Comparison of ENCODE assay signal across 18 cellular contexts in the genomic region with DNA sequence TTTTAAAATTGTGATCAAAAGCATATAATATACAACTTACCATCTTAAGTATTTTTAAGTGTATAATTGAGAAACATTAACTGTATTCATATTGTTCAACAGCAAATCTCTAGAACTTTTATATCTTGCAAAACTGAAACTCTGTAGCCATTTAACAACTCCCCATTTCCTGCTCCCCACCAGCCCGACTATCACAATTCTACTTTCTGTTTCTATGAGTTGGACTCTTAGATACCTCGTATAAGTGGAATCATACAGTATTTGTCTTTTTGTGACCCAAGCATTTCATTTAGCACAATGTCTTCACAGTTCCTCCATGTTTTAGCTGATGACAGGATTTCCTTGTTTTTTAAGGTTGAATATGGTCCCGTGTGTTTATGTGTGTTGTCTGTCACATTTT.
A peak's percentile ranks its signal among the peaks of the same experiment; 100 is the strongest.
DNase-seq lines count a peak whose midpoint lies in the region; ATAC-seq and TF ChIP-seq lines count a peak whose summit lies in the region.
"Had no signal": no experiment of that assay in that cellular context is flagged by ENCODE, and none has a peak within 500 bp of the region (broad histone marks: within the 10 kb centered on the region; RNA-seq: fewer than 3 reads in every experiment).

No MANE protein-coding gene starts in this region.

- peaks cover 18% of the 10 kb centered on the region for H3K9me3 Mint-ChIP-seq in activated CD8-positive, alpha-beta memory T cell treated with anti-CD3 and anti-CD28 coated beads, Interleukin-2, amount 10 ng/mL, durations not matched to agents 7 days and 5 days (ENCODE audit: low read depth)
- H3K9me3 Mint-ChIP-seq in activated naive CD8-positive, alpha-beta T cell treated with anti-CD3 and anti-CD28 coated beads, Interleukin-2, amount 10 ng/mL, durations not matched to agents 7 days and 5 days = peaks cover 22% of the 10 kb centered on the region
- peaks cover 29 to 31% of the 10 kb centered on the region in 2 donors for H3K9me3 Mint-ChIP-seq in stimulated activated naive CD8-positive, alpha-beta T cell treated with anti-CD3 and anti-CD28 coated beads, Interleukin-15, amount 100 ng/mL, for 72 hours
- H3K9me3 Mint-ChIP-seq in endothelial cell (ENCODE audit: unreplicated experiment) = no peaks in the 10 kb centered on the region

- peak; percentile 91 for ATAC-seq in activated CD8-positive, alpha-beta memory T cell treated with anti-CD3 and anti-CD28 coated beads, Interleukin-2, amount 10 ng/mL, durations not matched to agents 7 days and 5 days
- ATAC-seq in HG03571 (IDR thresholded peaks at IDR 0.05; ENCODE audit: unreplicated experiment) (peak; percentile 66), HG02763 (IDR thresholded peaks at IDR 0.05; ENCODE audit: unreplicated experiment) (no peak)
- ATAC-seq in activated naive CD8-positive, alpha-beta T cell treated with anti-CD3 and anti-CD28 coated beads, Interleukin-2, amount 10 ng/mL, durations not matched to agents 7 days and 5 days (ENCODE audit: low read depth) = no peak
- no peak for ATAC-seq in stimulated activated naive CD8-positive, alpha-beta T cell treated with anti-CD3 and anti-CD28 coated beads, Interleukin-15, amount 100 ng/mL, for 72 hours

- peak overlapping the region; percentile 70 for H3K4me3 Mint-ChIP-seq in activated CD8-positive, alpha-beta memory T cell treated with anti-CD3 and anti-CD28 coated beads, Interleukin-2, amount 10 ng/mL, durations not matched to agents 7 days and 5 days
- peak overlapping the region; percentile 23 for H3K4me3 Mint-ChIP-seq in activated naive CD8-positive, alpha-beta T cell treated with anti-CD3 and anti-CD28 coated beads, Interleukin-2, amount 10 ng/mL, durations not matched to agents 7 days and 5 days
- peak overlapping the region; percentile 17 to 36 for H3K4me3 Mint-ChIP-seq in stimulated activated naive CD8-positive, alpha-beta T cell treated with anti-CD3 and anti-CD28 coated beads, Interleukin-15, amount 100 ng/mL, for 72 hours
- H3K4me3 Mint-ChIP-seq in endothelial cell (ENCODE audit: unreplicated experiment) = no peak overlapping the region

- H3K27me3 Mint-ChIP-seq in activated CD8-positive, alpha-beta memory T cell treated with anti-CD3 and anti-CD28 coated beads, Interleukin-2, amount 10 ng/mL, durations not matched to agents 7 days and 5 days = no peaks in the 10 kb centered on the region
- no peaks in the 10 kb centered on the region for H3K27me3 Mint-ChIP-seq in activated naive CD8-positive, alpha-beta T cell treated with anti-CD3 and anti-CD28 coated beads, Interleukin-2, amount 10 ng/mL, durations not matched to agents 7 days and 5 days
- H3K27me3 Mint-ChIP-seq in stimulated activated naive CD8-positive, alpha-beta T cell treated with anti-CD3 and anti-CD28 coated beads, Interleukin-15, amount 100 ng/mL, for 72 hours = no peaks in the 10 kb centered on the region
- no peaks in the 10 kb centered on the region for H3K27me3 Mint-ChIP-seq in endothelial cell (ENCODE audit: unreplicated experiment)

- POLR2A ChIA-PET in activated naive CD8-positive, alpha-beta T cell treated with anti-CD3 and anti-CD28 coated beads, Interleukin-2, amount 10 ng/mL, durations not matched to agents 7 days and 5 days (lab: Charles Lee) = no interaction called here

- no peak for TF ChIP-seq CTCF in endothelial cell (IDR thresholded peaks at IDR 0.05; ENCODE audit: unreplicated experiment)

- H3K4me1 Mint-ChIP-seq in activated CD8-positive, alpha-beta memory T cell treated with anti-CD3 and anti-CD28 coated beads, Interleukin-2, amount 10 ng/mL, durations not matched to agents 7 days and 5 days = peaks cover 17% of the 10 kb centered on the region
- H3K4me1 Mint-ChIP-seq in activated naive CD8-positive, alpha-beta T cell treated with anti-CD3 and anti-CD28 coated beads, Interleukin-2, amount 10 ng/mL, durations not matched to agents 7 days and 5 days = peaks cover 11% of the 10 kb centered on the region
- H3K4me1 Mint-ChIP-seq in stimulated activated naive CD8-positive, alpha-beta T cell treated with anti-CD3 and anti-CD28 coated beads, Interleukin-15, amount 100 ng/mL, for 72 hours = peaks cover 29% of the 10 kb centered on the region
- no peaks in the 10 kb centered on the region for H3K4me1 Mint-ChIP-seq in endothelial cell (ENCODE audit: unreplicated experiment)

- peak; percentile 43 for DNase-seq in activated CD8-positive, alpha-beta memory T cell treated with anti-CD3 and anti-CD28 coated beads, Interleukin-2, amount 10 ng/mL, durations not matched to agents 7 days and 5 days
- no peak for DNase-seq in activated CD8-positive, alpha-beta memory T cell treated with anti-CD3 and anti-CD28 coated beads, Interleukin-2, amount 50 U/mL, for 4 hours
- no peak for DNase-seq in activated naive CD8-positive, alpha-beta T cell treated with anti-CD3 and anti-CD28 coated beads, Interleukin-2, amount 10 ng/mL, durations not matched to agents 7 days and 5 days
- DNase-seq in stimulated activated naive CD8-positive, alpha-beta T cell treated with anti-CD3 and anti-CD28 coated beads, Interleukin-15, amount 100 ng/mL, for 72 hours = no peak
- no peak for DNase-seq in endothelial cell (ENCODE audit: low spot score)
- DNase-seq in middle frontal gyrus (ENCODE audit: extremely low spot score, low spot score) = no peak
- DNase-seq: activated CD4-positive, alpha-beta T cell treated with anti-CD3 and anti-CD28 coated beads for 48 hours; activated CD8-positive, alpha-beta memory T cell treated with anti-CD3 and anti-CD28 coated beads, Interleukin-2, amount 50 U/mL, for 48 hours; activated gamma-delta T cell treated with Interleukin-2 at 50 U/mL for 16 hours; Calu3; effector memory CD4-positive, alpha-beta T cell; kidney; NCI-H187; SHP77; stimulated activated CD4-positive, alpha-beta T cell treated with anti-CD3 and anti-CD28 coated beads, Interleukin-4, amount 100 ng/mL, for 1 hour; transverse colon had no signal

- H3K27ac Mint-ChIP-seq in activated CD8-positive, alpha-beta memory T cell treated with anti-CD3 and anti-CD28 coated beads, Interleukin-2, amount 10 ng/mL, durations not matched to agents 7 days and 5 days = peak overlapping the region; percentile 86
- peak overlapping the region; percentile 19 for H3K27ac Mint-ChIP-seq in activated naive CD8-positive, alpha-beta T cell treated with anti-CD3 and anti-CD28 coated beads, Interleukin-2, amount 10 ng/mL, durations not matched to agents 7 days and 5 days
- H3K27ac Mint-ChIP-seq in stimulated activated naive CD8-positive, alpha-beta T cell treated with anti-CD3 and anti-CD28 coated beads, Interleukin-15, amount 100 ng/mL, for 72 hours = peak overlapping the region in 1 of 2 donors; percentile 47
- H3K27ac Mint-ChIP-seq in endothelial cell (ENCODE audit: unreplicated experiment) = no peak overlapping the region

- peaks cover 78% of the 10 kb centered on the region for H3K36me3 Mint-ChIP-seq in activated CD8-positive, alpha-beta memory T cell treated with anti-CD3 and anti-CD28 coated beads, Interleukin-2, amount 10 ng/mL, durations not matched to agents 7 days and 5 days
- peaks cover 80% of the 10 kb centered on the region for H3K36me3 Mint-ChIP-seq in activated naive CD8-positive, alpha-beta T cell treated with anti-CD3 and anti-CD28 coated beads, Interleukin-2, amount 10 ng/mL, durations not matched to agents 7 days and 5 days
- peaks cover 25% of the 10 kb centered on the region for H3K36me3 Mint-ChIP-seq in endothelial cell (ENCODE audit: low read depth, unreplicated experiment)

- CTCF ChIA-PET in activated CD8-positive, alpha-beta memory T cell treated with anti-CD3 and anti-CD28 coated beads, Interleukin-2, amount 10 ng/mL, durations not matched to agents 7 days and 5 days (lab: Charles Lee) = no interaction called here

Comparison
In these comparisons a context has a peak if more than half of its experiments do, and no peak if none do; other contexts are left out.
1. ATAC-seq: peak in activated CD8-positive, alpha-beta memory T cell treated with anti-CD3 and anti-CD28 coated beads, Interleukin-2, amount 10 ng/mL, durations not matched to agents 7 days and 5 days (single experiment) and HG03571 (single experiment); none in activated naive CD8-positive, alpha-beta T cell treated with anti-CD3 and anti-CD28 coated beads, Interleukin-2, amount 10 ng/mL, durations not matched to agents 7 days and 5 days (single experiment), stimulated activated naive CD8-positive, alpha-beta T cell treated with anti-CD3 and anti-CD28 coated beads, Interleukin-15, amount 100 ng/mL, for 72 hours (single experiment) and HG02763 (single experiment).